Comparison of ENCODE assay signal across 13 cellular contexts in genomic region chr19:34320277-34320676, GRCh38. TPM values are rescaled to one million over a fixed set of nuclear protein-coding genes. Genes with fewer than 3 reads are reported as not detected.
A peak's percentile ranks its signal among the peaks of the same experiment; 100 is the strongest.
DNase-seq lines count a peak whose midpoint lies in the region; ATAC-seq and TF ChIP-seq lines count a peak whose summit lies in the region.
"Had no signal": no experiment of that assay in that cellular context is flagged by ENCODE, and none has a peak within 500 bp of the region (broad histone marks: within the 10 kb centered on the region; RNA-seq: fewer than 3 reads in every experiment).

No MANE protein-coding gene starts in this region.

- TF ChIP-seq CTCF in heart left ventricle (IDR thresholded peaks at IDR 0.05) (no peak), esophagus muscularis mucosa (IDR thresholded peaks at IDR 0.05) (no peak)

- DNase-seq in heart left ventricle: no peak
- no peak for DNase-seq in cardiac septum (ENCODE audit: low spot score)
- DNase-seq in esophagus muscularis mucosa (ENCODE audit: extremely low spot score): no peak
- DNase-seq in pons (ENCODE audit: low spot score): peak; percentile 45
- DNase-seq in aorta: peak in 1 of 2 donors; percentile 55
- no peak for DNase-seq in MG63
- no peak for DNase-seq in SIG-M5 treated with dmso at 0.1 percent for 504 hours (lab: John Stamatoyannopoulos, UW; ENCODE audit: unreplicated experiment)
- DNase-seq in H4 (ENCODE audit: low spot score): no peak
- DNase-seq: activated gamma-delta T cell, GF-D8, MM.1S, NCI-H2081, NCI-H524 had no signal

- H3K9me3 ChIP-seq in heart left ventricle: no peaks in the 10 kb centered on the region
- H3K9me3 ChIP-seq in esophagus muscularis mucosa: no peaks in the 10 kb centered on the region
- no peaks in the 10 kb centered on the region for H3K9me3 ChIP-seq in aorta (ENCODE audit: control insufficient read depth, low read length)
- no peaks in the 10 kb centered on the region for H3K9me3 ChIP-seq in MG63

- H3K27me3 ChIP-seq in heart left ventricle (no peaks in the 10 kb centered on the region), esophagus muscularis mucosa (no peaks in the 10 kb centered on the region), aorta (ENCODE audit: control insufficient read depth in 1 of 2, insufficient read depth in 2 of 2, low read length in 1 of 2) (no peaks in the 10 kb centered on the region), MG63 (no peaks in the 10 kb centered on the region)

- H3K36me3 ChIP-seq in heart left ventricle: peaks cover 0 to 55% (median 36%) of the 10 kb centered on the region in 9 donors
- peaks cover 21 to 55% (median 48%) of the 10 kb centered on the region in 4 donors for H3K36me3 ChIP-seq in esophagus muscularis mucosa
- H3K36me3 ChIP-seq in aorta (ENCODE audit: control insufficient read depth in 1 of 2, insufficient read depth in 2 of 2, low read length in 1 of 2): no peaks in the 10 kb centered on the region
- H3K36me3 ChIP-seq in MG63: peaks cover 9% of the 10 kb centered on the region

- peaks cover 6 to 51% (median 37%) of the 10 kb centered on the region in 12 donors for H3K4me1 ChIP-seq in heart left ventricle
- H3K4me1 ChIP-seq in esophagus muscularis mucosa: peaks cover 17 to 36% (median 24%) of the 10 kb centered on the region in 4 donors
- peaks cover 0 to 9% of the 10 kb centered on the region in 2 donors for H3K4me1 ChIP-seq in aorta (ENCODE audit: control insufficient read depth in 1 of 2, insufficient read depth in 2 of 2, low read length in 2 of 2)

- no peak for TF ChIP-seq EP300 in esophagus muscularis mucosa (IDR thresholded peaks at IDR 0.05)

- ATAC-seq in heart left ventricle (peak in 3 of 4 donors; percentile 26 to 49 (median 43)), aorta (ENCODE audit: low FRiP score) (peak; percentile 50)

- H3K4me3 ChIP-seq in heart left ventricle (no peak overlapping the region), esophagus muscularis mucosa (no peak overlapping the region), aorta (ENCODE audit: low read length in 2 of 2) (no peak overlapping the region), MG63 (no peak overlapping the region)

- intact Hi-C loops in heart left ventricle (cut with DNase I): no loop called here
- intact Hi-C loops in cardiac septum (cut with DNase I): no loop called here
- intact Hi-C loops in esophagus muscularis mucosa (cut with DNase I): no loop called here
- intact Hi-C loops in aorta (cut with DNase I): no loop called here

- TF ChIP-seq POLR2A in heart left ventricle (IDR thresholded peaks at IDR 0.05) (no peak), esophagus muscularis mucosa (IDR thresholded peaks at IDR 0.05; ENCODE audit: low read depth) (no peak)

- peak overlapping the region in 9 of 12 donors; percentile 3 to 61 (median 49) for H3K27ac ChIP-seq in heart left ventricle
- H3K27ac ChIP-seq in esophagus muscularis mucosa (replicated peaks in 1 of 4): peak overlapping the region in 3 of 4 donors; percentile 16 to 52 (median 42)
- H3K27ac ChIP-seq in aorta (ENCODE audit: low read depth in 1 of 2, low read length in 2 of 2): peak overlapping the region in 1 of 2 donors; percentile 1

- 47 to 59% (median 51%) methylated on average over 7 of the region's 7 CpGs for WGBS in heart left ventricle, 4 donors
- WGBS in esophagus muscularis mucosa: 70% methylated on average over 7 of the region's 7 CpGs
- WGBS in aorta, 2 donors: 13 to 15% methylated on average over 7 of the region's 7 CpGs

RNA-seq across cellular contexts. Expression of gene GPI, which starts 44.7 kb away (rescaled TPM):
- 100 to 1,000 TPM; 359 to 764 (median 549) TPM for total RNA-seq in heart left ventricle
- 100 to 1,000 TPM; 233 to 284 TPM for polyA plus RNA-seq in heart left ventricle
- total RNA-seq in cardiac septum: 512 TPM
- 100 to 1,000 TPM; 121 to 313 (median 212) TPM for total RNA-seq in esophagus muscularis mucosa
- 100 to 1,000 TPM; 131 to 197 TPM for total RNA-seq in aorta
- polyA plus RNA-seq in aorta: 100 to 1,000 TPM in 1 of 2 donors, 10 to 100 TPM in 1; 51.0 to 128 TPM
- 239 and 400 TPM in 2 replicates for total RNA-seq in MG63 (2014; rRNA removed; shearing (Covaris generic); ENCODE audit: low replicate concordance)
- total RNA-seq in H4 (2014; rRNA removed; shearing (Covaris generic)): 387 and 418 TPM in 2 replicates
